Comparison of ENCODE assay signal across 10 cellular contexts in genomic region chr19:58059681-58060080, GRCh38. TPM values are rescaled to one million over a fixed set of nuclear protein-coding genes. Genes with fewer than 3 reads are reported as not detected.
DNase-seq lines count a peak whose midpoint lies in the region; ATAC-seq and TF ChIP-seq lines count a peak whose summit lies in the region.
"Had no signal": no experiment of that assay in that cellular context is flagged by ENCODE, and none has a peak within 500 bp of the region (broad histone marks: within the 10 kb centered on the region; RNA-seq: fewer than 3 reads in every experiment).

No MANE protein-coding gene starts in this region.

- intact Hi-C loops in A673 (cut with micrococcal nuclease; ENCODE audit: unreplicated experiment) = no loop called here

- DNase-seq in A673 (ENCODE audit: low spot score) = peak; percentile 25
- DNase-seq in T-helper 17 cell = no peak
- no peak for DNase-seq in fibroblast of pulmonary artery (ENCODE audit: low read depth)
- no peak for DNase-seq in NCI-H1092 treated with DMSO at 0.1 percent for 48 hours (lab: John Stamatoyannopoulos, UW)
- no peak for DNase-seq in kidney tubule cell (ENCODE audit: low spot score)
- DNase-seq in ureter (ENCODE audit: low spot score) = no peak
- DNase-seq: Kasumi-1 had no signal

- ATAC-seq in T-helper 17 cell (no peak), GM21786 (IDR thresholded peaks at IDR 0.05; ENCODE audit: unreplicated experiment) (no peak)

- TF ChIP-seq CTCF in A673 (conservative IDR thresholded peaks at IDR 0.05; ENCODE audit: low read depth, low read length) (no peak), fibroblast of pulmonary artery (IDR thresholded peaks at IDR 0.05; ENCODE audit: low read length, missing control alignments) (no peak)

- H3K27ac Mint-ChIP-seq in T-helper 17 cell = peak overlapping the region; percentile 39

- H3K4me1 ChIP-seq in A673 (ENCODE audit: insufficient read depth, low read length, poor library complexity, severe bottlenecking) (no peaks in the 10 kb centered on the region), neuron (ENCODE audit: insufficient read depth, low read length) (no peaks in the 10 kb centered on the region)

- no peak overlapping the region for H2AFZ ChIP-seq in neuron (ENCODE audit: low read depth, low read length)

- POLR2A ChIA-PET in A673 (lab: Charles Lee; ENCODE audit: low non-redundant PET) = no interaction called here

- H3K27me3 Mint-ChIP-seq in T-helper 17 cell = no peaks in the 10 kb centered on the region

- H3K36me3 ChIP-seq in A673 (ENCODE audit: insufficient read depth, low read length, poor library complexity, severe bottlenecking) = no peaks in the 10 kb centered on the region
- no peaks in the 10 kb centered on the region for H3K36me3 ChIP-seq in neuron (ENCODE audit: insufficient read depth, low read length)

- H3K27ac ChIP-seq in A673 (ENCODE audit: low read depth, low read length, poor library complexity, severe bottlenecking) = peak overlapping the region; percentile 87

- H3K4me3 Mint-ChIP-seq in T-helper 17 cell = peak overlapping the region; percentile 22

- H3K4me3 ChIP-seq in A673 (ENCODE audit: low read depth, low read length, poor library complexity, severe bottlenecking) (peak overlapping the region; percentile 60), fibroblast of pulmonary artery (replicated peaks; ENCODE audit: low read depth, low read length) (peak overlapping the region; percentile 51), neuron (ENCODE audit: low read length) (peak overlapping the region; percentile 27)

- H3K9me3 ChIP-seq in A673 (ENCODE audit: low read depth, low read length, poor library complexity, severe bottlenecking) (peaks cover 24% of the 10 kb centered on the region), T-helper 17 cell (ENCODE audit: control insufficient read depth, low read length, poor library complexity, severe bottlenecking) (peaks cover 4% of the 10 kb centered on the region), neuron (ENCODE audit: low read length) (peaks cover 41% of the 10 kb centered on the region)

- H3K27me3 ChIP-seq in A673 (replicated peaks; ENCODE audit: insufficient read depth, low read depth, low read length, poor library complexity) (no peaks in the 10 kb centered on the region), neuron (ENCODE audit: insufficient read depth, low read length) (no peaks in the 10 kb centered on the region)

- peaks cover 7% of the 10 kb centered on the region for H3K36me3 Mint-ChIP-seq in T-helper 17 cell (ENCODE audit: low read depth)

- CTCF ChIA-PET in A673 (lab: Charles Lee) = no interaction called here

- H3K4me1 Mint-ChIP-seq in T-helper 17 cell = no peaks in the 10 kb centered on the region

- TSS peak; percentile 45 for BruUV-seq in A673 (replicated peaks; lab: Mats Ljungman, UMichigan)

RNA-seq across cellular contexts. Expression of gene ZNF135, which starts 0.6 kb away (rescaled TPM):
- total RNA-seq in A673 (2021) (7.0 and 8.2 TPM in 2 replicates), T-helper 17 cell (under 1 TPM; 0.16 to 0.57 TPM), ureter (14.1 TPM)

RNA-seq across cellular contexts. Expression of gene ZSCAN1, which starts 25.9 kb away (rescaled TPM):
- 1.4 and 2.8 TPM in 2 replicates for total RNA-seq in A673 (2021)
- total RNA-seq in T-helper 17 cell = not detected
- total RNA-seq in ureter = 2.3 TPM
- total RNA-seq: dermis microvascular lymphatic vessel endothelial cell had no signal

RNA-seq across cellular contexts. Expression of gene ZSCAN18, which starts 38.4 kb away (rescaled TPM):
- total RNA-seq in A673 (2021) = 26.1 and 38.4 TPM in 2 replicates
- total RNA-seq in T-helper 17 cell = 10 to 100 TPM; 29.3 to 30.7 TPM
- total RNA-seq in ureter = 109 TPM

RNA-seq across cellular contexts. Expression of gene ZNF606, which starts 57.1 kb away (rescaled TPM):
- total RNA-seq in A673 (2021) (16.7 and 17.8 TPM in 2 replicates), T-helper 17 cell (1 to 10 TPM; 7.1 TPM), ureter (28.1 TPM)
